8 cellular contexts compared by ENCODE assay signal in genomic region chr13:98577823-98578285, GRCh38. TPM values are rescaled to one million over a fixed set of nuclear protein-coding genes. Genes with fewer than 3 reads are reported as not detected.
DNase-seq lines count a peak whose midpoint lies in the region; ATAC-seq lines count a peak whose summit lies in the region.

No MANE protein-coding gene starts in this region.

- H3K4me3 Mint-ChIP-seq in naive thymus-derived CD8-positive, alpha-beta T cell = peak overlapping the region; percentile 51 to 89 (median 74)

- peaks cover 37% of the 10 kb centered on the region for H3K4me1 ChIP-seq in BLaER1
- peaks cover 15% of the 10 kb centered on the region for H3K4me1 ChIP-seq in effector memory CD4-positive, alpha-beta T cell (ENCODE audit: control insufficient read depth, insufficient read depth, low read length, poor library complexity, severe bottlenecking)

- H3K9me3 ChIP-seq in BLaER1 = no peaks in the 10 kb centered on the region
- no peaks in the 10 kb centered on the region for H3K9me3 ChIP-seq in effector memory CD4-positive, alpha-beta T cell (ENCODE audit: control insufficient read depth, low read length)

- H3K9me3 Mint-ChIP-seq in naive thymus-derived CD8-positive, alpha-beta T cell = no peaks in the 10 kb centered on the region

- no peaks in the 10 kb centered on the region for H3K27me3 Mint-ChIP-seq in naive thymus-derived CD8-positive, alpha-beta T cell

- no peaks in the 10 kb centered on the region for H3K36me3 ChIP-seq in BLaER1
- no peaks in the 10 kb centered on the region for H3K36me3 ChIP-seq in effector memory CD4-positive, alpha-beta T cell (ENCODE audit: control insufficient read depth, insufficient read depth, low read length)

- H3K27me3 ChIP-seq in BLaER1 = no peaks in the 10 kb centered on the region
- H3K27me3 ChIP-seq in effector memory CD4-positive, alpha-beta T cell (replicated peaks; ENCODE audit: control insufficient read depth, insufficient read depth, low read length, poor library complexity, severe bottlenecking) = no peaks in the 10 kb centered on the region

- peak overlapping the region; percentile 89 for H3K4me2 ChIP-seq in BLaER1

- H3K4me3 ChIP-seq in BLaER1 = peak overlapping the region; percentile 96
- peak overlapping the region; percentile 45 for H3K4me3 ChIP-seq in effector memory CD4-positive, alpha-beta T cell (ENCODE audit: insufficient read depth, low read depth, low read length, poor library complexity, severe bottlenecking)

- H3K36me3 Mint-ChIP-seq in naive thymus-derived CD8-positive, alpha-beta T cell = no peaks in the 10 kb centered on the region

- H4K20me1 ChIP-seq in BLaER1 = peaks cover 37% of the 10 kb centered on the region

- peak overlapping the region; percentile 96 for H3K9ac ChIP-seq in BLaER1

- peaks cover 12 to 49% (median 34%) of the 10 kb centered on the region in 4 donors for H3K4me1 Mint-ChIP-seq in naive thymus-derived CD8-positive, alpha-beta T cell

- H3K27ac ChIP-seq in BLaER1 = peak overlapping the region; percentile 96
- H3K27ac ChIP-seq in effector memory CD4-positive, alpha-beta T cell (ENCODE audit: insufficient read depth, low read length, poor library complexity, severe bottlenecking) = peak overlapping the region; percentile 71

- POLR2A ChIA-PET in naive thymus-derived CD8-positive, alpha-beta T cell (lab: Charles Lee) = interaction anchor here (0.9 to 3.5 kb wide), 5 partner anchors 10 to 133 kb away, joined by 4 to 35 read pairs (median 10); no protein-coding TSS in a partner anchor

- peak; percentile 35 for DNase-seq in NCI-H2227 treated with DMSO at 0.1 percent for 48 hours (lab: John Stamatoyannopoulos, UW)
- DNase-seq in effector memory CD4-positive, alpha-beta T cell = no peak
- DNase-seq in naive thymus-derived CD8-positive, alpha-beta T cell = peak in 1 of 10 donors; percentile 23
- no peak for DNase-seq in NCI-H774 (lab: John Stamatoyannopoulos, UW)
- no peak for DNase-seq in NK-92 treated with Interleukin-12 subunit alpha and Interleukin-12 subunit beta, amount 100 ng/mL, for 24 hours (lab: John Stamatoyannopoulos, UW)
- no peak for DNase-seq in mucosa of gallbladder (ENCODE audit: low spot score)

- no peak for ATAC-seq in naive thymus-derived CD8-positive, alpha-beta T cell
- no peak for ATAC-seq in GM18868 (IDR thresholded peaks at IDR 0.05; ENCODE audit: unreplicated experiment)

- peak overlapping the region; percentile 83 to 95 (median 92) for H3K27ac Mint-ChIP-seq in naive thymus-derived CD8-positive, alpha-beta T cell

RNA-seq across cellular contexts. Expression of gene STK24, which starts 0.9 kb away (rescaled TPM):
- total RNA-seq in naive thymus-derived CD8-positive, alpha-beta T cell = 100 to 1,000 TPM; 110 to 121 TPM
- polyA plus RNA-seq in naive thymus-derived CD8-positive, alpha-beta T cell = 10 to 100 TPM; 22.7 to 66.6 (median 37.3) TPM
- total RNA-seq in mucosa of gallbladder = 113 TPM
